Comparison of ENCODE assay signal across 8 cellular contexts in the genomic region with DNA sequence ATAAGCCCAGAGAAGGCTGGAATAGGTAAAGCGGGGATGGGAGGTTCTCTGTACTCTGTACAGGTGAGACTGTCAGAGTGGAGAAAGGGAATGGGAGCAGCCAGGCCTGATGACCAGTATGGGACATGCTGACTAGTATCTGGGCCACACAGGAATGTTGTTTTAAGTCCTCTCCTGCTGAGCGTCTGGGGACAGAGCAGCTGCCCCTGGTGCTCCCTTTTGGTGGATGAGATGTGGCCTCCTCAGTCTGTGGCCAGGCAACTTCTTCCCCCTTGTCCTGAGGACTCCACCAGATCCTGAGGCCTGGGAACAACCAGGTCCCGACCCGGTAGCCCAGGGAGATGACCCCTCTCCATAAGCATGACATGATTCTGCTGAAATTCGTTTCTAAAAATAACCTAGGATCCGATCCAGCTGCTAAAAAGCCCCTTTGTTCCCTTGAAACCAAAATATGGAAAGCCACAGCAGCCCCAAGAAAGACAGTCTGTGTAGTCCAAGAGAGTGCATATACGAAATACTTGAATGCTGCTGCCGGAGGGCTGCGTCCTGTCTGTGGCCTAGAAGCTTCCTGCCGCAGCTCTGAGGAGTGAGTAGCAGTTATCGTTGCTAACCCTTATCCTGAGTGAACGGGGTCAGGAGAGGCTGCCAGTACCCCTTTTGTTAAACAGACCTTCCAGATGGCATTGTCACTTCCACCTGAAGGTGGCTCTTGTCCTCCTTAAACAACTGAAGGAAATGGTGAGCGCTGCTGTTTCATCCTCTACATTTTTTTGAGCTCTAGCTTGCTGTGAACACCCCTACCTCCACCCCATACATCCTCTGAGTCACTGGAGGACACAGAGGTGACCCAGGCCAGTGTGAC. TPM values are rescaled to one million over a fixed set of nuclear protein-coding genes. Genes with fewer than 3 reads are reported as not detected.
DNase-seq lines count a peak whose midpoint lies in the region; ATAC-seq, FAIRE-seq and TF ChIP-seq lines count a peak whose summit lies in the region.

No MANE protein-coding gene starts in this region.

- H3K56ac ChIP-seq in H1 (replicated peaks; ENCODE audit: insufficient read length, low read depth, low read length), result no peak overlapping the region

- no peak for ATAC-seq in GM21529 (IDR thresholded peaks at IDR 0.05; ENCODE audit: unreplicated experiment)

- H2AFZ ChIP-seq in H1 (ENCODE audit: low read length), result no peak overlapping the region

- H2BK15ac ChIP-seq in H1 (ENCODE audit: low read length), result 0 out of 2 replicates have a peak overlapping the region, but pooled peaks have one; percentile 46

- no peak overlapping the region for H4K8ac ChIP-seq in H1 (ENCODE audit: extremely low read depth, insufficient read depth, low read length)

- no peak overlapping the region for H2BK120ac ChIP-seq in H1 (replicated peaks; ENCODE audit: low read depth, low read length)

- CTCF ChIA-PET in H1 (lab: Charles Lee; ENCODE audit: partially characterized antibody), result interaction anchor here (0.6 to 4.1 kb wide), 20 partner anchors 7 to 367 kb away, joined by 3 to 17 read pairs (median 4); no protein-coding TSS in a partner anchor

- no peak overlapping the region for H4K5ac ChIP-seq in H1 (ENCODE audit: insufficient read length, low read depth, low read length)

- H3K4me1 ChIP-seq in H1 (replicated peaks in 1 of 4; ENCODE audit: control insufficient read depth in 3 of 4, insufficient read depth in 4 of 4, low read length in 3 of 4), result peaks cover 3 to 16% (median 10%) of the 10 kb centered on the region in 4 experiments

- no peaks in the 10 kb centered on the region for H3K9me3 ChIP-seq in H1 (ENCODE audit: insufficient read depth in 2 of 2, low read depth in 1 of 2, low read length in 1 of 2)

- WGBS in H1 (ENCODE audit: extremely low coverage in 1 of 2, insufficient coverage in 1 of 2, insufficient read length in 1 of 2, insufficient replicate concordance in 2 of 2, low coverage in 1 of 2, low lambda C conversion rate in 2 of 2, missing lambda C conversion rate in 1 of 2), 2 experiments, result 79% methylated on average over 13 of the region's 13 CpGs; no CpG with 5 or more reads in 1 of the 2 experiments

- no peak overlapping the region for H3K4me2 ChIP-seq in H1 (ENCODE audit: insufficient read depth in 1 of 2, low read depth in 2 of 2, low read length in 2 of 2)

- no peaks in the 10 kb centered on the region for H3K79me1 ChIP-seq in H1 (ENCODE audit: low read depth, low read length)

- no peak overlapping the region for H4K91ac ChIP-seq in H1 (replicated peaks; ENCODE audit: insufficient read length, low read length)

- H3K14ac ChIP-seq in H1 (ENCODE audit: insufficient read length), result no peak overlapping the region

- no peak overlapping the region for H3K9ac ChIP-seq in H1 (replicated peaks in 1 of 4; ENCODE audit: extremely low read depth in 1 of 4, low read depth in 3 of 4, low read length in 3 of 4)

- no peaks in the 10 kb centered on the region for H3K27me3 ChIP-seq in H1 (replicated peaks in 1 of 4; ENCODE audit: control insufficient read depth in 3 of 4, extremely low read depth in 1 of 4, insufficient read depth in 3 of 4, low read length in 3 of 4)

- DNase-seq in NCI-H226, result peak; percentile 83
- DNase-seq in activated CD8-positive, alpha-beta memory T cell treated with anti-CD3 and anti-CD28 coated beads for 1 hour (ENCODE audit: extremely low read depth in 1 of 2, low read depth in 1 of 2), result peak; percentile 37 to 42
- no peak for DNase-seq in H1 (ENCODE audit: low read depth in 1 of 2, low spot score in 2 of 2)
- DNase-seq in myocyte (ENCODE audit: low read depth), result peak; percentile 75
- peak; percentile 35 to 76 (median 56) for DNase-seq in stimulated activated naive CD4-positive, alpha-beta T cell (lab: John Stamatoyannopoulos, UW)
- DNase-seq in NCI-H1092 treated with DMSO at 0.1 percent for 48 hours (lab: John Stamatoyannopoulos, UW), result no peak

- H3K18ac ChIP-seq in H1 (ENCODE audit: extremely low read depth, low read length), result no peak overlapping the region

- no peaks in the 10 kb centered on the region for H3K79me2 ChIP-seq in H1 (ENCODE audit: control insufficient read depth in 1 of 2, insufficient read depth in 2 of 2, low read length in 2 of 2)

- no peak for TF ChIP-seq EP300 in H1 (IDR thresholded peaks at IDR 0.05; ENCODE audit: borderline replicate concordance in 1 of 2, low read depth in 2 of 2, low read length in 2 of 2)

- H2BK5ac ChIP-seq in H1 (ENCODE audit: low read depth, low read length), result no peak overlapping the region

- peaks cover 0 to 1% of the 10 kb centered on the region in 2 experiments for H4K20me1 ChIP-seq in H1 (replicated peaks in 1 of 2; ENCODE audit: control insufficient read depth in 1 of 2, insufficient read depth in 2 of 2, low read length in 2 of 2)

- H2AK5ac ChIP-seq in H1 (ENCODE audit: low read depth, low read length), result no peak overlapping the region; the same call in 1 of the 2 replicates

- no peak overlapping the region for H3K4ac ChIP-seq in H1 (replicated peaks; ENCODE audit: insufficient read length, low read depth, low read length)

- TF ChIP-seq RAD21 in H1 (IDR thresholded peaks at IDR 0.05 in 1 of 2, conservative IDR thresholded peaks at IDR 0.05 in 1 of 2; ENCODE audit: low read depth in 2 of 2, low read length in 2 of 2), result peak in 1 of 2 experiments; percentile 16; a peak in 1 of 4 replicates

- H3K36me3 ChIP-seq in H1 (ENCODE audit: control insufficient read depth in 2 of 4, insufficient read depth in 4 of 4, low read length in 3 of 4), result no peaks in the 10 kb centered on the region

- H3K23ac ChIP-seq in H1 (ENCODE audit: insufficient read length), result no peak overlapping the region

- no peak overlapping the region for H3K4me3 ChIP-seq in H1 (ENCODE audit: extremely low read depth in 1 of 4, insufficient read depth in 2 of 4, low read depth in 3 of 4, low read length in 4 of 4)

- FAIRE-seq in H1 (lab: Jason Lieb, UNC), result no peak

- H2BK12ac ChIP-seq in H1 (ENCODE audit: low read depth, low read length), result peak overlapping the region; percentile 78; the same call in 1 of the 2 replicates

- H2BK20ac ChIP-seq in H1 (ENCODE audit: low read length), result no peak overlapping the region

- TF ChIP-seq POLR2A in H1 (IDR thresholded peaks at IDR 0.05; ENCODE audit: control extremely low read depth in 1 of 2, low read depth in 2 of 2, low read length in 2 of 2), result no peak

- TF ChIP-seq CTCF in GM12874 (IDR thresholded peaks at IDR 0.05; ENCODE audit: insufficient read depth, low read depth, low read length), result 0 out of 2 replicates have a peak, but pooled peaks have one; percentile 27
- peak in 2 of 3 experiments; percentile 1 to 32; a peak in 1 of 4 replicates for TF ChIP-seq CTCF in H1 (IDR thresholded peaks at IDR 0.05; ENCODE audit: control extremely low read depth in 1 of 3, insufficient read depth in 1 of 3, low read depth in 1 of 3, low read length in 3 of 3)

- H3K27ac ChIP-seq in H1 (ENCODE audit: low read depth, low read length), result no peak overlapping the region

- POLR2A ChIA-PET in H1 (lab: Charles Lee; ENCODE audit: partially characterized antibody), result interaction anchor here (0.6 kb wide), 2 partner anchors 111 to 356 kb away, joined by 3 read pairs; no protein-coding TSS in a partner anchor

- no peaks in the 10 kb centered on the region for H3K23me2 ChIP-seq in H1 (ENCODE audit: low read depth, low read length)

TF ChIP-seq in H1, 55 proteins besides CTCF, POLR2A, EP300 and RAD21:
- no peak for TF ChIP-seq BCL11A (IDR thresholded peaks at IDR 0.05; ENCODE audit: low read depth in 2 of 2, low read length in 2 of 2)
- no peak for TF ChIP-seq SAP30 (IDR thresholded peaks at IDR 0.05; ENCODE audit: insufficient read depth, insufficient replicate concordance, low read length)
- TF ChIP-seq, protein P1, sequence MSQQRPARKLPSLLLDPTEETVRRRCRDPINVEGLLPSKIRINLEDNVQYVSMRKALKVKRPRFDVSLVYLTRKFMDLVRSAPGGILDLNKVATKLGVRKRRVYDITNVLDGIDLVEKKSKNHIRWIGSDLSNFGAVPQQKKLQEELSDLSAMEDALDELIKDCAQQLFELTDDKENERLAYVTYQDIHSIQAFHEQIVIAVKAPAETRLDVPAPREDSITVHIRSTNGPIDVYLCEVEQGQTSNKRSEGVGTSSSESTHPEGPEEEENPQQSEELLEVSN (IDR thresholded peaks at IDR 0.05), result no peak
- no peak for TF ChIP-seq SRF (IDR thresholded peaks at IDR 0.05; ENCODE audit: low read depth, low read length)
- no peak for TF ChIP-seq SUZ12 (IDR thresholded peaks at IDR 0.05; ENCODE audit: low read length)
- no peak for TF ChIP-seq TCF12 (IDR thresholded peaks at IDR 0.05; ENCODE audit: low read depth, low read length)
- TF ChIP-seq CHD2 (IDR thresholded peaks at IDR 0.05; ENCODE audit: low read length), result no peak
- TF ChIP-seq, protein P2, sequence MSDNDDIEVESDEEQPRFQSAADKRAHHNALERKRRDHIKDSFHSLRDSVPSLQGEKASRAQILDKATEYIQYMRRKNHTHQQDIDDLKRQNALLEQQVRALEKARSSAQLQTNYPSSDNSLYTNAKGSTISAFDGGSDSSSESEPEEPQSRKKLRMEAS (IDR thresholded peaks at IDR 0.05), result no peak
- TF ChIP-seq BRCA1 (IDR thresholded peaks at IDR 0.05; ENCODE audit: low read depth, low read length), result no peak
- no peak for TF ChIP-seq CREB1 (IDR thresholded peaks at IDR 0.05)
- TF ChIP-seq SIX5 (IDR thresholded peaks at IDR 0.05; ENCODE audit: low read depth, low read length), result no peak
- TF ChIP-seq KDM1A (IDR thresholded peaks at IDR 0.05; ENCODE audit: borderline replicate concordance, low read length), result no peak
- no peak for TF ChIP-seq SP2 (IDR thresholded peaks at IDR 0.05; ENCODE audit: low read length)
- no peak for TF ChIP-seq EZH2 (IDR thresholded peaks at IDR 0.05; ENCODE audit: low read depth, low read length, severe bottlenecking)
- no peak for TF ChIP-seq CHD1 (IDR thresholded peaks at IDR 0.05; ENCODE audit: low read depth, low read length)

RNA-seq across cellular contexts. Expression of a gene that starts 47.1 kb away (rescaled TPM):
- total RNA-seq in H1 (2021; fragmentation: NEBNext Ultra II Directional; extraction: Animal tissue kit (Norgen Biotek cat#: 25700)), result 11.2 and 12.3 TPM in 2 replicates
- polyA plus RNA-seq in H1 (2011; rRNA removed), result 12.2 and 17.5 TPM in 2 replicates
- 17.0 TPM for polyA plus RNA-seq in H1 (2011; cell fraction: cytosol; rRNA removed)
- polyA plus RNA-seq in H1 (2011; cell fraction: nucleus; rRNA removed), result 27.5 TPM
- polyA plus RNA-seq in H1 (2012, experiment 1 of 2), result 12.1 to 18.5 TPM (median 15.9 TPM) in 4 replicates
- 1.3 TPM for polyA plus RNA-seq in H1 (2012, experiment 2 of 2)
- 16.3 TPM for polyA plus RNA-seq in H1 (2013, experiment 1 of 2)
- 14.3 TPM for polyA plus RNA-seq in H1 (2013, experiment 2 of 2)
- 66.3 and 82.5 TPM in 2 replicates for polyA minus RNA-seq in H1 (2011; rRNA and poly(A)+ RNA removed)
- polyA minus RNA-seq in H1 (2011; cell fraction: cytosol; rRNA and poly(A)+ RNA removed), result 35.2 TPM
- polyA minus RNA-seq in H1 (2011; cell fraction: nucleus; rRNA and poly(A)+ RNA removed), result 34.8 TPM
- 13.9 and 17.5 TPM in 2 replicates for total RNA-seq in myocyte
- polyA plus RNA-seq in myocyte (2012), result 24.5 TPM

Comparison
In these comparisons a context has a peak if more than half of its experiments do, and no peak if none do; other contexts are left out.
1. DNase-seq: peak in NCI-H226 (single experiment), activated CD8-positive, alpha-beta memory T cell treated with anti-CD3 and anti-CD28 coated beads for 1 hour (2 of 2), myocyte (single experiment) and stimulated activated naive CD4-positive, alpha-beta T cell (6 of 6); none in H1 (0 of 2) and NCI-H1092 treated with DMSO at 0.1 percent for 48 hours (single experiment).